Comparison of ENCODE assay signal across 13 cellular contexts in the genomic region with DNA sequence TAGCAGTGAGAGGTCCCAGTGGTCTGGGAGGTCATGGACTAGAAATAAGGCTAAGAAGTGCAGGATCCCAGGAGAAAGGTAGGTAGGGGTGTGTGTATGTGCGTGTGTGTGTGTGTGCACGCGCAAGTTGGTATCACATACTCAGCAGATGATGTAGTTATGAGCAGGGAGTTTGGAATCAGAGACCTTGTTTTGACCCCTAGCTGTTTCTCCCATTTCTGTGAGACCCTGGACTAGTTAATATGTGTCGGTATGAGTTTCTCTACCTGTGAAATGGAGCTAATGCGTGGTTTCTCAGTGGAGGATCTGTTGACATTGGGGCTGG. TPM values are rescaled to one million over a fixed set of nuclear protein-coding genes. Genes with fewer than 3 reads are reported as not detected.
DNase-seq lines count a peak whose midpoint lies in the region; ATAC-seq and TF ChIP-seq lines count a peak whose summit lies in the region.
"Had no signal": no experiment of that assay in that cellular context is flagged by ENCODE, and none has a peak within 500 bp of the region (broad histone marks: within the 10 kb centered on the region; RNA-seq: fewer than 3 reads in every experiment).

No MANE protein-coding gene starts in this region.

- DNase-seq in mammary epithelial cell (no peak), iris pigment epithelial cell (ENCODE audit: low read depth) (peak; percentile 78), renal cortical epithelial cell (ENCODE audit: low read depth) (peak; percentile 36), PC-3 (no peak), H4 (ENCODE audit: low spot score) (no peak), Ammon's horn (ENCODE audit: low spot score) (no peak)
- DNase-seq: NCI-H2081 had no signal

- POLR2A ChIA-PET in PC-3 (lab: Charles Lee; ENCODE audit: unreplicated experiment) = no interaction called here

- peaks cover 17 to 38% (median 24%) of the 10 kb centered on the region in 10 experiments for H3K4me1 ChIP-seq in BLaER1 treated with 17β-estradiol and CSF1 and Interleukin-3, amounts not matched to agents 10 nM and 100 nM
- H3K4me1 ChIP-seq in mammary epithelial cell (ENCODE audit: insufficient read depth, low read length) = no peaks in the 10 kb centered on the region
- no peaks in the 10 kb centered on the region for H3K4me1 ChIP-seq in PC-3 (ENCODE audit: insufficient read depth, low read length)
- H3K4me1 ChIP-seq: pancreas had no signal

- BruUV-seq in mammary epithelial cell (replicated peaks; lab: Mats Ljungman, UMichigan) (no TSS peak), PC-3 (replicated peaks; lab: Mats Ljungman, UMichigan) (no TSS peak)

- 67% methylated on average over 4 of the region's 5 CpGs for WGBS in mammary epithelial cell (ENCODE audit: low coverage, missing lambda C conversion rate)

- H3F3A ChIP-seq in PC-3 (ENCODE audit: low read length, unreplicated experiment) = no peaks in the 10 kb centered on the region

- H3K27ac ChIP-seq in BLaER1 treated with 17β-estradiol and CSF1 and Interleukin-3, amounts not matched to agents 10 nM and 100 nM = peak overlapping the region in 1 of 11 experiments; percentile 63; a peak in 1 of 22 replicates
- H3K27ac ChIP-seq in mammary epithelial cell (ENCODE audit: insufficient read depth, low read depth, low read length) (no peak overlapping the region), PC-3 (ENCODE audit: low read length) (no peak overlapping the region)

- intact Hi-C loops in mammary epithelial cell (cut with micrococcal nuclease) = loop anchor here (1.0 kb wide), 1 partner anchor 40 kb away; no protein-coding TSS in a partner anchor
- intact Hi-C loops in PC-3 (cut with micrococcal nuclease) = no loop called here

- ATAC-seq in GM18520 (IDR thresholded peaks at IDR 0.05; ENCODE audit: unreplicated experiment) (no peak), PC-3 (no peak)

- H3K36me3 ChIP-seq in BLaER1 treated with 17β-estradiol and CSF1 and Interleukin-3, amounts not matched to agents 10 nM and 100 nM = no peaks in the 10 kb centered on the region
- no peaks in the 10 kb centered on the region for H3K36me3 ChIP-seq in mammary epithelial cell (ENCODE audit: insufficient read depth, low read length)
- no peaks in the 10 kb centered on the region for H3K36me3 ChIP-seq in PC-3 (ENCODE audit: low read depth, low read length)
- H3K36me3 ChIP-seq: pancreas, SJCRH30 had no signal

- no peaks in the 10 kb centered on the region for H4K20me1 ChIP-seq in BLaER1 treated with 17β-estradiol and CSF1 and Interleukin-3, amounts not matched to agents 10 nM and 100 nM
- H4K20me1 ChIP-seq in mammary epithelial cell (ENCODE audit: insufficient read depth, low read length) (no peaks in the 10 kb centered on the region), PC-3 (ENCODE audit: low read length) (no peaks in the 10 kb centered on the region)

- CTCF ChIA-PET in mammary epithelial cell (lab: Charles Lee; ENCODE audit: low non-redundant PET) (no interaction called here), PC-3 (lab: Charles Lee) (no interaction called here)

- H3K9me2 ChIP-seq in PC-3 (replicated peaks; ENCODE audit: low read length) = no peaks in the 10 kb centered on the region

- peaks cover 0 to 12% (median 2%) of the 10 kb centered on the region in 11 experiments; a peak in 5 of 22 replicates for H3K27me3 ChIP-seq in BLaER1 treated with 17β-estradiol and CSF1 and Interleukin-3, amounts not matched to agents 10 nM and 100 nM
- H3K27me3 ChIP-seq in mammary epithelial cell (ENCODE audit: insufficient read depth, low read length) (no peaks in the 10 kb centered on the region), PC-3 (ENCODE audit: low read length) (peaks cover 49% of the 10 kb centered on the region)
- H3K27me3 ChIP-seq: pancreas, SJCRH30 had no signal

- TF ChIP-seq CTCF in mammary epithelial cell (conservative IDR thresholded peaks at IDR 0.05 in 1 of 2, IDR thresholded peaks at IDR 0.05 in 1 of 2; ENCODE audit: extremely low read depth in 1 of 2, insufficient read depth in 1 of 2, low read depth in 1 of 2, low read length in 2 of 2) (no peak), PC-3 (conservative IDR thresholded peaks at IDR 0.05; ENCODE audit: low read depth, low read length) (no peak)

- dilution Hi-C loops in mammary epithelial cell (cut with HindIII; ENCODE audit: low sequenced_read_pairs) = no loop called here

- no peaks in the 10 kb centered on the region for H3K9me3 ChIP-seq in BLaER1 treated with 17β-estradiol and CSF1 and Interleukin-3, amounts not matched to agents 10 nM and 100 nM (replicated peaks in 1 of 11)
- no peaks in the 10 kb centered on the region for H3K9me3 ChIP-seq in mammary epithelial cell (replicated peaks; ENCODE audit: insufficient read depth, low read length)
- no peaks in the 10 kb centered on the region for H3K9me3 ChIP-seq in PC-3 (ENCODE audit: low read length)
- H3K9me3 ChIP-seq: pancreas, SJCRH30 had no signal

- H3K79me2 ChIP-seq in mammary epithelial cell (ENCODE audit: insufficient read depth, low read length) = no peaks in the 10 kb centered on the region
- no peaks in the 10 kb centered on the region for H3K79me2 ChIP-seq in PC-3 (ENCODE audit: low read length)

- in situ Hi-C loops in mammary epithelial cell (cut with MboI; ENCODE audit: low sequenced_read_pairs in 2 of 2) = no loop called here

- peak overlapping the region; percentile 70 to 86 (median 76) for H3K4me2 ChIP-seq in BLaER1 treated with 17β-estradiol and CSF1 and Interleukin-3, amounts not matched to agents 10 nM and 100 nM
- H3K4me2 ChIP-seq in mammary epithelial cell (ENCODE audit: insufficient read depth, low read depth, low read length) (peak overlapping the region; percentile 78), PC-3 (ENCODE audit: low read length) (no peak overlapping the region)

- H2AFZ ChIP-seq in mammary epithelial cell (ENCODE audit: low read depth, low read length) (peak overlapping the region; percentile 75), PC-3 (ENCODE audit: low read length) (no peak overlapping the region)

- H3K4me3 ChIP-seq in BLaER1 treated with 17β-estradiol and CSF1 and Interleukin-3, amounts not matched to agents 10 nM and 100 nM = peak overlapping the region in 7 of 10 experiments; percentile 50 to 68 (median 57); a peak in 10 of 20 replicates
- H3K4me3 ChIP-seq in mammary epithelial cell (replicated peaks in 1 of 3; ENCODE audit: insufficient read depth in 1 of 3, low read depth in 2 of 3, low read length in 3 of 3) (peak overlapping the region in 1 of 3 experiments; percentile 54), PC-3 (ENCODE audit: low read length) (no peak overlapping the region)

- peak overlapping the region in 3 of 11 experiments; percentile 65 to 73 (median 67); a peak in 3 of 22 replicates for H3K9ac ChIP-seq in BLaER1 treated with 17β-estradiol and CSF1 and Interleukin-3, amounts not matched to agents 10 nM and 100 nM
- H3K9ac ChIP-seq in mammary epithelial cell (ENCODE audit: insufficient read depth, low read length) (no peak overlapping the region), PC-3 (ENCODE audit: low read length) (no peak overlapping the region)

RNA-seq across cellular contexts. Expression of gene SERPING1, which starts 1.3 kb away (rescaled TPM):
- total RNA-seq in mammary epithelial cell (10 to 100 TPM in 1 of 2 donors, 1 to 10 TPM in 1; 9.7 to 23.8 TPM), renal cortical epithelial cell (4.2 and 61.4 TPM in 2 replicates), PC-3 (2014; rRNA removed) (not detected in 2 replicates)
- 15.3 TPM for polyA plus RNA-seq in mammary epithelial cell
- polyA minus RNA-seq in mammary epithelial cell = 29.9 TPM
- 1.2 and 8.3 TPM in 2 replicates for total RNA-seq in H4 (2014; rRNA removed; shearing (Covaris generic))
- total RNA-seq: endothelial cell of umbilical vein had no signal

RNA-seq across cellular contexts. Expression of gene UBE2L6, which starts 31.3 kb away (rescaled TPM):
- total RNA-seq in mammary epithelial cell (10 to 100 TPM; 34.2 to 46.8 TPM), renal cortical epithelial cell (24.7 and 38.3 TPM in 2 replicates), PC-3 (2014; rRNA removed) (16.5 and 17.3 TPM in 2 replicates)
- polyA plus RNA-seq in mammary epithelial cell = 51.8 TPM
- polyA minus RNA-seq in mammary epithelial cell = 29.3 TPM
- total RNA-seq in H4 (2014; rRNA removed; shearing (Covaris generic)) = 103 and 149 TPM in 2 replicates

RNA-seq across cellular contexts. Expression of gene YPEL4, which starts 50.9 kb away (rescaled TPM):
- under 1 TPM; under 0.01 to 0.35 TPM for total RNA-seq in mammary epithelial cell
- 0.05 TPM for polyA plus RNA-seq in mammary epithelial cell
- polyA minus RNA-seq in mammary epithelial cell = not detected
- 0.35 TPM in 1 of 2 replicates, not detected in the other for total RNA-seq in renal cortical epithelial cell
- total RNA-seq in PC-3 (2014; rRNA removed) = not detected in 2 replicates
- total RNA-seq in H4 (2014; rRNA removed; shearing (Covaris generic)) = 1.2 and 3.3 TPM in 2 replicates
- total RNA-seq: H7 had no signal

RNA-seq across cellular contexts. Expression of gene CLP1, which starts 58.8 kb away (rescaled TPM):
- total RNA-seq in mammary epithelial cell (10 to 100 TPM; 16.0 to 19.0 TPM), renal cortical epithelial cell (20.3 and 34.6 TPM in 2 replicates), PC-3 (2014; rRNA removed) (23.0 and 28.4 TPM in 2 replicates)
- 38.7 TPM for polyA plus RNA-seq in mammary epithelial cell
- polyA minus RNA-seq in mammary epithelial cell = 19.0 TPM
- 24.4 and 27.5 TPM in 2 replicates for total RNA-seq in H4 (2014; rRNA removed; shearing (Covaris generic))

Comparison
In these comparisons a context has a peak if more than half of its experiments do, and no peak if none do; other contexts are left out.
1. DNase-seq: peak in iris pigment epithelial cell (single experiment) and renal cortical epithelial cell (single experiment); none in mammary epithelial cell (single experiment), PC-3 (single experiment), H4 (single experiment) and Ammon's horn (single experiment).